Comparison of ENCODE assay signal across 8 cellular contexts in genomic region chr2:47335137-47335603, GRCh38. TPM values are rescaled to one million over a fixed set of nuclear protein-coding genes. Genes with fewer than 3 reads are reported as not detected.
DNase-seq lines count a peak whose midpoint lies in the region; ATAC-seq and TF ChIP-seq lines count a peak whose summit lies in the region.
"Not testable (repeated sequence)": the region's sequence is repeated elsewhere in the genome, so short reads cannot be mapped to it uniquely, and the experiment has no call there.

No MANE protein-coding gene starts in this region.

- intact Hi-C loops in adrenal gland (cut with DNase I) = loop anchor here in 1 of 2 donors (2.0 to 10.0 kb wide), 2 partner anchors 54 to 430 kb away; no protein-coding TSS in a partner anchor

- H3K36me3 ChIP-seq in adrenal gland (replicated peaks in 1 of 2); gastroesophageal sphincter: not testable (repeated sequence)

- not testable (repeated sequence) for TF ChIP-seq POLR2A in adrenal gland (IDR thresholded peaks at IDR 0.05); gastroesophageal sphincter (IDR thresholded peaks at IDR 0.05)

- POLR2A ChIA-PET in HEK293T (lab: Yijun Ruan, JAX) = interaction anchor here (0.8 to 1.9 kb wide), 3 partner anchors 10 to 68 kb away, joined by 8 to 13 read pairs (median 8); partner anchors contain the start of gene MSH2

- not testable (repeated sequence) for H3K9me3 ChIP-seq in adrenal gland (replicated peaks in 1 of 3); gastroesophageal sphincter

- ATAC-seq in gastroesophageal sphincter = peak; percentile 73

- 9 to 16% (median 13%) methylated on average over 9 to 12 of the region's 12 CpGs for WGBS in adrenal gland, 4 donors
- WGBS in gastroesophageal sphincter (ENCODE audit: low coverage in 1 of 2), 2 donors = 44 to 100% methylated on average over 1 to 2 of the region's 12 CpGs

- CTCF ChIA-PET in HEK293T (lab: Yijun Ruan, JAX) = interaction anchor here (0.6 to 3.7 kb wide), 17 partner anchors 8 to 1107 kb away, joined by 3 to 71 read pairs (median 4); partner anchors contain the start of gene MSH2

- DNase-seq in DMS 273 treated with DMSO at 0.1 percent for 48 hours (lab: John Stamatoyannopoulos, UW) (peak; percentile 55), HEK293T (ENCODE audit: extremely low spot score) (peak; percentile 71), NCI-H2029 (lab: John Stamatoyannopoulos, UW) (peak; percentile 77), SHP77 (lab: John Stamatoyannopoulos, UW) (peak; percentile 70), adrenal gland (peak; percentile 60 to 80 (median 67)), middle frontal gyrus (ENCODE audit: extremely low spot score, low spot score) (peak; percentile 50), substantia nigra (lab: John Stamatoyannopoulos, UW) (peak in 33 of 49 donors; percentile 7 to 63 (median 28))

- TF ChIP-seq CTCF in adrenal gland (IDR thresholded peaks at IDR 0.05) (peak; percentile 59 to 90 (median 86)), gastroesophageal sphincter (IDR thresholded peaks at IDR 0.05) (peak in 3 of 4 experiments; percentile 66 to 86 (median 79))

- not testable (repeated sequence) for TF ChIP-seq EP300 in gastroesophageal sphincter (IDR thresholded peaks at IDR 0.05)

- H3K27me3 ChIP-seq in adrenal gland, gastroesophageal sphincter: not testable (repeated sequence)

- H3K27ac ChIP-seq in adrenal gland, gastroesophageal sphincter: not testable (repeated sequence)
- peak overlapping the region; percentile 72 for H3K27ac ChIP-seq in substantia nigra (ENCODE audit: low read depth, low read length, poor library complexity, severe bottlenecking)

- not testable (repeated sequence) for H3K4me3 ChIP-seq in adrenal gland, gastroesophageal sphincter

- H3K4me1 ChIP-seq in adrenal gland (replicated peaks in 1 of 2) = peaks cover 0 to 13% of the 10 kb centered on the region in 2 donors
- H3K4me1 ChIP-seq in gastroesophageal sphincter = not testable (repeated sequence)

TF ChIP-seq in HEK293T, 16 proteins besides CTCF, POLR2A, EP300 and RAD21:
- 0 out of 2 replicates have a peak, but pooled peaks have one; percentile 11 for TF ChIP-seq ZNF384 (IDR thresholded peaks at IDR 0.05)
TF ChIP-seq in HEK293T: peak in this region for 1; not testable (repeated sequence) for 15.

RNA-seq across cellular contexts. Expression of gene EPCAM, which starts 33.9 kb away (rescaled TPM):
- 10 to 100 TPM in 6 of 8 donors, 1 to 10 TPM in 2; 5.8 to 18.4 (median 12.1) TPM for total RNA-seq in adrenal gland
- 10 to 100 TPM; 13.6 to 36.7 (median 16.4) TPM for polyA plus RNA-seq in adrenal gland
- total RNA-seq in gastroesophageal sphincter = 1 to 10 TPM in 1 of 4 donors, under 1 TPM in 1, not detected in 2; 0.54 to 6.1 TPM
